In genomic region chr11:46724088-46724487, GRCh38 we compare ENCODE assay signal across 1 cellular context.
TF ChIP-seq lines count a peak whose summit lies in the region.

No MANE protein-coding gene starts in this region.

TF ChIP-seq in WTC11, 78 proteins besides CTCF, POLR2A, EP300 and RAD21:
- TF ChIP-seq RORB (CRISPR knock-in tag; IDR thresholded peaks at IDR 0.05) (no peak), NR3C1 (CRISPR knock-in tag; conservative IDR thresholded peaks at IDR 0.05; ENCODE audit: low read depth) (no peak), CDX4 (CRISPR knock-in tag; IDR thresholded peaks at IDR 0.05; ENCODE audit: borderline replicate concordance) (no peak), GABPB1 (CRISPR knock-in tag; IDR thresholded peaks at IDR 0.05) (no peak), ATF1 (CRISPR knock-in tag; IDR thresholded peaks at IDR 0.05) (no peak)
